8 cellular contexts compared by ENCODE assay signal in the genomic region with DNA sequence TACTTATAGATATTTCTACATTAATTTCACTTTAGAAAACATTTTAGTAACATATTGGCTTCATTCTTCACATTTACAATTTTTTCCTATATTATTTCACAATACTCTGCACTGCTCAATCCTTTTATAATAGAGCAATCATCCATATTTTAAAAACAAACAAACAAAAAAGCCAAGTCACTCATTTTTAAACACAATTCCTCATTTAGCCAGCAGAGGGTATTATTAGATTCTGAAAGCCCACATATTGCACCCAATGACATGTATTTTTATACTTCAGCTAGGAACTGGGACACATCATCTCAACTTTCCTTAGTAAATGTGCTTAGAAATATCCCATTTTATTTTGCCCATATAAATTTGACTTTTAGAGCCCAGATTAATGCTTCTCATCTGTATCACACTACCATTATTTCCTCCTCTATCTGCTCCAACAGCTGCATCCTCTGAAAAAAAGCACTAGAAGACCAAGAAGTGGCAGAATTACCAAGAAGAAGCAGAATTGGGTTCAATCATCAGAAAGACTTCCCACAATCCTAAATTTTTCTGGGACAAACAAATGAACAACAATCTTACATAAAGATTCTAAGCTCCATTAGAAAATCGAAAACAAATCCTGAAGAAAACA. TPM values are rescaled to one million over a fixed set of nuclear protein-coding genes. Genes with fewer than 3 reads are reported as not detected.
A peak's percentile ranks its signal among the peaks of the same experiment; 100 is the strongest.
DNase-seq lines count a peak whose midpoint lies in the region; ATAC-seq and TF ChIP-seq lines count a peak whose summit lies in the region.

No MANE protein-coding gene starts in this region.

- no peaks in the 10 kb centered on the region for H3K36me3 ChIP-seq in DND-41 (ENCODE audit: insufficient read depth, low read length)
- H3K36me3 ChIP-seq in IMR-90 (ENCODE audit: control insufficient read depth, insufficient read depth, low read length) = no peaks in the 10 kb centered on the region
- H3K36me3 ChIP-seq in vagina = no peaks in the 10 kb centered on the region

- in situ Hi-C loops in IMR-90 (cut with MboI; ENCODE audit: low sequenced_read_pairs) = no loop called here
- in situ Hi-C loops in astrocyte of the cerebellum (cut with HindIII; ENCODE audit: low sequenced_read_pairs) = no loop called here

- 0 out of 3 replicates have a peak, but pooled peaks have one; percentile 39 for ATAC-seq in DND-41 (ENCODE audit: insufficient read depth, low read depth)
- no peak for ATAC-seq in IMR-90 (ENCODE audit: low read depth)
- no peak for ATAC-seq in HG03095 (IDR thresholded peaks at IDR 0.05; ENCODE audit: unreplicated experiment)

- no CpG with 5 or more reads among the region's 1 CpG for WGBS in IMR-90 (ENCODE audit: extremely low coverage in 2 of 2, insufficient read length in 1 of 2), 2 experiments
- WGBS in lower leg skin, 2 donors = 90% methylated on average over 1 of the region's 1 CpG

- H3K9ac ChIP-seq in DND-41 (ENCODE audit: low read depth, low read length) = no peak overlapping the region
- H3K9ac ChIP-seq in IMR-90 (ENCODE audit: low read depth, low read length) = no peak overlapping the region

- H3K18ac ChIP-seq in IMR-90 (ENCODE audit: low read depth, low read length) = no peak overlapping the region

- H4K5ac ChIP-seq in IMR-90 (ENCODE audit: low read depth, low read length) = no peak overlapping the region

- H2BK5ac ChIP-seq in IMR-90 (ENCODE audit: low read depth, low read length, poor library complexity, severe bottlenecking) = no peak overlapping the region

- H3K9me1 ChIP-seq in IMR-90 (ENCODE audit: insufficient read depth, low read length) = no peaks in the 10 kb centered on the region

- no peak overlapping the region for H4K8ac ChIP-seq in IMR-90 (ENCODE audit: low read depth in 2 of 2, low read length in 2 of 2)

- no peak overlapping the region for H2BK20ac ChIP-seq in IMR-90 (ENCODE audit: low read depth, low read length)

- H3K14ac ChIP-seq in IMR-90 (replicated peaks; ENCODE audit: low read depth, low read length) = no peak overlapping the region

- H3K56ac ChIP-seq in IMR-90 (ENCODE audit: extremely low read depth, insufficient read depth, low read length) = no peak overlapping the region

- BruUV-seq in IMR-90 (replicated peaks; lab: Mats Ljungman, UMichigan) = no TSS peak

- H3K27me3 ChIP-seq in DND-41 (ENCODE audit: insufficient read depth, low read length, poor library complexity) (peaks cover 7% of the 10 kb centered on the region), IMR-90 (ENCODE audit: control insufficient read depth, insufficient read depth, low read length) (no peaks in the 10 kb centered on the region), vagina (no peaks in the 10 kb centered on the region)

- H3K4me2 ChIP-seq in DND-41 (ENCODE audit: insufficient read depth, low read length) (no peak overlapping the region), IMR-90 (ENCODE audit: low read depth, low read length) (no peak overlapping the region)

- DNase-seq in DND-41 (no peak), IMR-90 (peak; percentile 30), astrocyte of the cerebellum (ENCODE audit: low read depth) (peak; percentile 11), iris pigment epithelial cell (ENCODE audit: low read depth) (peak; percentile 49), NCI-H524 treated with DMSO at 0.1 percent for 48 hours (lab: John Stamatoyannopoulos, UW) (no peak), vagina (ENCODE audit: extremely low spot score in 2 of 2) (no peak), lower leg skin (ENCODE audit: low spot score in 2 of 2) (no peak)

- dilution Hi-C loops in IMR-90 (cut with HindIII; ENCODE audit: low sequenced_read_pairs, unreplicated experiment) = no loop called here

- H3K23ac ChIP-seq in IMR-90 (ENCODE audit: low read depth, low read length) = no peak overlapping the region

- H3K9me3 ChIP-seq in DND-41 (ENCODE audit: insufficient read depth, low read length, severe bottlenecking) (no peaks in the 10 kb centered on the region), IMR-90 (ENCODE audit: control insufficient read depth, insufficient read depth, low read length) (no peaks in the 10 kb centered on the region), vagina (no peaks in the 10 kb centered on the region)

- no peaks in the 10 kb centered on the region for H3K79me2 ChIP-seq in DND-41 (ENCODE audit: insufficient read depth, low read length)

- H3K27ac ChIP-seq in DND-41 (ENCODE audit: low read length) = no peak overlapping the region
- H3K27ac ChIP-seq in IMR-90 (ENCODE audit: insufficient read depth, low read length) = no peak overlapping the region
- H3K27ac ChIP-seq in vagina = no peak overlapping the region

- H2AFZ ChIP-seq in DND-41 (ENCODE audit: low read depth, low read length) (no peak overlapping the region), IMR-90 (replicated peaks; ENCODE audit: low read length, poor library complexity) (no peak overlapping the region)

- H3K79me1 ChIP-seq in IMR-90 (ENCODE audit: low read depth in 1 of 2, low read length in 2 of 2) = no peaks in the 10 kb centered on the region

- no peak overlapping the region for H2AK5ac ChIP-seq in IMR-90 (ENCODE audit: low read depth, low read length)

- H2BK120ac ChIP-seq in IMR-90 (ENCODE audit: low read depth, low read length) = no peak overlapping the region

- intact Hi-C loops in IMR-90 (cut with micrococcal nuclease) = loop anchor here (1.0 to 10.0 kb wide), 2 partner anchors 113 to 142 kb away; no protein-coding TSS in a partner anchor
- intact Hi-C loops in vagina (cut with DNase I) = loop anchor here (10.0 kb wide), 1 partner anchor 118 kb away; no protein-coding TSS in a partner anchor
- intact Hi-C loops in lower leg skin (cut with DNase I; ENCODE audit: low total_unique reads) = no loop called here

- no peak overlapping the region for H4K91ac ChIP-seq in IMR-90 (ENCODE audit: insufficient read depth, low read depth, low read length)

- POLR2A ChIA-PET in IMR-90 (lab: Charles Lee; ENCODE audit: unreplicated experiment) = interaction anchor here (0.6 kb wide), 1 partner anchor 24 kb away, joined by 3 read pairs; no protein-coding TSS in a partner anchor

- CTCF ChIA-PET in IMR-90 (lab: Yijun Ruan, JAX) = interaction anchor here (0.5 to 1.3 kb wide), 2 partner anchors 57 to 113 kb away, joined by 3 to 7 read pairs; no protein-coding TSS in a partner anchor

- TF ChIP-seq POLR2A in IMR-90 (IDR thresholded peaks at IDR 0.05; ENCODE audit: low read depth, low read length) = no peak
- no peak for TF ChIP-seq POLR2A in vagina (IDR thresholded peaks at IDR 0.05)
- TF ChIP-seq POLR2A in lower leg skin (IDR thresholded peaks at IDR 0.05) = no peak

- H2BK15ac ChIP-seq in IMR-90 (ENCODE audit: low read depth, low read length) = no peak overlapping the region

- H3K4me1 ChIP-seq in DND-41 (ENCODE audit: insufficient read depth, low read length) = no peaks in the 10 kb centered on the region
- no peaks in the 10 kb centered on the region for H3K4me1 ChIP-seq in IMR-90 (ENCODE audit: control insufficient read depth, insufficient read depth, low read length)
- no peaks in the 10 kb centered on the region for H3K4me1 ChIP-seq in vagina

- peak; percentile 39 for TF ChIP-seq RAD21 in IMR-90 (IDR thresholded peaks at IDR 0.05; ENCODE audit: low read length)

- peak; percentile 60 for TF ChIP-seq CTCF in DND-41 (IDR thresholded peaks at IDR 0.05; ENCODE audit: borderline replicate concordance, extremely low read depth, low read length, poor library complexity, severe bottlenecking)
- peak; percentile 44 for TF ChIP-seq CTCF in IMR-90 (conservative IDR thresholded peaks at IDR 0.05; ENCODE audit: low read depth, low read length)
- TF ChIP-seq CTCF in astrocyte of the cerebellum (IDR thresholded peaks at IDR 0.05; ENCODE audit: low read depth, low read length, missing control alignments) = peak; percentile 34
- peak in 1 of 3 experiments; percentile 23 for TF ChIP-seq CTCF in vagina (IDR thresholded peaks at IDR 0.05)
- TF ChIP-seq CTCF in lower leg skin (IDR thresholded peaks at IDR 0.05) = no peak

- H3K4ac ChIP-seq in IMR-90 (ENCODE audit: low read depth, low read length) = no peak overlapping the region

- H4K20me1 ChIP-seq in DND-41 (ENCODE audit: insufficient read depth, low read length) = no peaks in the 10 kb centered on the region
- no peaks in the 10 kb centered on the region for H4K20me1 ChIP-seq in IMR-90 (ENCODE audit: insufficient read depth, low read length)

- no peak overlapping the region for H2AK9ac ChIP-seq in IMR-90 (replicated peaks; ENCODE audit: low read depth, low read length, poor library complexity)

- H3K4me3 ChIP-seq in DND-41 (ENCODE audit: low read depth in 1 of 2, low read length in 2 of 2) (no peak overlapping the region), IMR-90 (ENCODE audit: insufficient read depth, low read depth, low read length) (no peak overlapping the region), astrocyte of the cerebellum (ENCODE audit: low read depth, low read length) (no peak overlapping the region), vagina (no peak overlapping the region), lower leg skin (ENCODE audit: low read depth, poor library complexity, severe bottlenecking) (no peak overlapping the region)

TF ChIP-seq in IMR-90, 13 proteins besides CTCF, POLR2A, EP300 and RAD21:
- TF ChIP-seq NFE2L2 (IDR thresholded peaks at IDR 0.05; ENCODE audit: low read depth, low read length) (peak; percentile 56), FOS (IDR thresholded peaks at IDR 0.05; ENCODE audit: low read depth, low read length) (no peak), SMC3 (IDR thresholded peaks at IDR 0.05; ENCODE audit: low read depth, low read length) (peak; percentile 31; the same call in 1 of the 2 replicates), CEBPB (IDR thresholded peaks at IDR 0.05; ENCODE audit: low read depth, low read length) (peak; percentile 51)

RNA-seq across cellular contexts. Expression of a gene that starts 29.5 kb away (rescaled TPM):
- 0.83 and 0.90 TPM in 2 replicates for total RNA-seq in IMR-90 (2012; rRNA removed)
- polyA plus RNA-seq in IMR-90 (2012; rRNA removed) = 0.19 TPM in 1 of 2 replicates, not detected in the other
- polyA plus RNA-seq in IMR-90 (2012; cell fraction: cytosol; rRNA removed) = 0.01 TPM in 2 replicates
- 0.15 TPM in 1 of 2 replicates, not detected in the other for polyA plus RNA-seq in IMR-90 (2012; cell fraction: nucleus; rRNA removed; ENCODE audit: low replicate concordance)
- 0.98 TPM for total RNA-seq in vagina
- total RNA-seq in lower leg skin = under 1 TPM; 0.04 to 0.19 (median 0.11) TPM

Comparison
In these comparisons a context has a peak if more than half of its experiments do, and no peak if none do; other contexts are left out.
1. DNase-seq: peak in IMR-90 (single experiment), astrocyte of the cerebellum (single experiment) and iris pigment epithelial cell (single experiment); none in DND-41 (single experiment), NCI-H524 treated with DMSO at 0.1 percent for 48 hours (single experiment), vagina (0 of 2) and lower leg skin (0 of 2).
2. CTCF ChIP-seq: peak in DND-41 (single experiment), IMR-90 (single experiment) and astrocyte of the cerebellum (single experiment); none in lower leg skin (0 of 3).